ENCODE assay signal across 12 cellular contexts in genomic region chr15:79898369-79898768, GRCh38. TPM values are rescaled to one million over a fixed set of nuclear protein-coding genes. Genes with fewer than 3 reads are reported as not detected.
DNase-seq lines count a peak whose midpoint lies in the region; ATAC-seq, FAIRE-seq and TF ChIP-seq lines count a peak whose summit lies in the region.
"Had no signal": no experiment of that assay in that cellular context is flagged by ENCODE, and none has a peak within 500 bp of the region (broad histone marks: within the 10 kb centered on the region; RNA-seq: fewer than 3 reads in every experiment).

No MANE protein-coding gene starts in this region.

- no peak overlapping the region for H2AFZ ChIP-seq in HepG2 (ENCODE audit: low read length)

- no peak overlapping the region for H3K9ac ChIP-seq in HepG2 (ENCODE audit: insufficient read depth, low read depth, low read length)

- TF ChIP-seq RAD21 in HepG2 (CRISPR knock-in tag; IDR thresholded peaks at IDR 0.05) = no peak

- H3K4me1 ChIP-seq in HepG2 (ENCODE audit: insufficient read depth, low read length) = peaks cover 46% of the 10 kb centered on the region
- H3K4me1 ChIP-seq in upper lobe of left lung = peaks cover 3 to 34% (median 26%) of the 10 kb centered on the region in 4 donors

- H3K4me1 Mint-ChIP-seq in activated naive CD4-positive, alpha-beta T cell treated with anti-CD3 and anti-CD28 coated beads, Interleukin-2, amount 50 U/mL, for 24 hours = peaks cover 39% of the 10 kb centered on the region
- peaks cover 26% of the 10 kb centered on the region for H3K4me1 Mint-ChIP-seq in WTC11

- TF ChIP-seq CTCF in WTC11 (IDR thresholded peaks at IDR 0.05) (no peak), HepG2 (CRISPR knock-in tag; IDR thresholded peaks at IDR 0.05) (no peak), upper lobe of left lung (IDR thresholded peaks at IDR 0.05) (no peak), D721Med (IDR thresholded peaks at IDR 0.05; ENCODE audit: insufficient read depth, missing control alignments) (no peak)

- WGBS in HepG2 (ENCODE audit: low lambda C conversion rate) = 86% methylated on average over 4 of the region's 4 CpGs
- 83 to 85% methylated on average over 4 of the region's 4 CpGs for WGBS in upper lobe of left lung, 2 donors

- intact Hi-C loops in HepG2 (cut with micrococcal nuclease; ENCODE audit: unreplicated experiment) = no loop called here

- H3K27ac ChIP-seq in HepG2 (ENCODE audit: extremely low read length, insufficient read depth, low read length) = peak overlapping the region; percentile 58
- H3K27ac ChIP-seq in upper lobe of left lung = peak overlapping the region; percentile 95 to 99 (median 97)

- no peaks in the 10 kb centered on the region for H3K27me3 Mint-ChIP-seq in activated naive CD4-positive, alpha-beta T cell treated with anti-CD3 and anti-CD28 coated beads, Interleukin-2, amount 50 U/mL, for 24 hours
- H3K27me3 Mint-ChIP-seq in WTC11 (ENCODE audit: low read depth) = no peaks in the 10 kb centered on the region

- no peak for DNase-seq in activated naive CD4-positive, alpha-beta T cell treated with Interleukin-2 at 50 U/mL for 16 hours
- DNase-seq in WTC11 (ENCODE audit: low spot score) (no peak), HepG2 (ENCODE audit: low spot score) (no peak), upper lobe of left lung (no peak), D721Med (ENCODE audit: insufficient read length, low spot score) (no peak), CD1c-positive myeloid dendritic cell (ENCODE audit: extremely low spot score) (no peak), NCI-H446 treated with DMSO at 0.1 percent for 48 hours (lab: John Stamatoyannopoulos, UW) (no peak)
- DNase-seq: GDM1, hippocampal formation, sigmoid colon had no signal

- H3K36me3 Mint-ChIP-seq in activated naive CD4-positive, alpha-beta T cell treated with anti-CD3 and anti-CD28 coated beads, Interleukin-2, amount 50 U/mL, for 24 hours = peaks cover 13% of the 10 kb centered on the region
- peaks cover 6% of the 10 kb centered on the region; the same call in 1 of the 2 replicates for H3K36me3 Mint-ChIP-seq in WTC11

- H3K4me2 ChIP-seq in HepG2 (ENCODE audit: low read depth, low read length) = peak overlapping the region; percentile 15

- H3K4me3 ChIP-seq in HepG2 (replicated peaks in 1 of 3; ENCODE audit: insufficient read depth in 1 of 3, low read depth in 2 of 3, low read length in 3 of 3) (no peak overlapping the region), upper lobe of left lung (no peak overlapping the region)
- H3K4me3 ChIP-seq: sigmoid colon had no signal

- H3K9me3 ChIP-seq in HepG2 (ENCODE audit: low read length) (no peaks in the 10 kb centered on the region), upper lobe of left lung (no peaks in the 10 kb centered on the region)
- H3K9me3 ChIP-seq: sigmoid colon had no signal

- no peak for FAIRE-seq in HepG2 (lab: Jason Lieb, UNC)
- FAIRE-seq in D721Med (lab: Jason Lieb, UNC) = no peak
- FAIRE-seq: urothelium cell line had no signal

- CTCF ChIA-PET in WTC11 (lab: Charles Lee) (interaction anchor here (1.1 to 2.6 kb wide), 2 partner anchors 95 to 275 kb away, joined by 5 to 9 read pairs; no protein-coding TSS in a partner anchor), HepG2 (lab: Yijun Ruan, JAX; ENCODE audit: low intra/inter-chr PET ratio, low total read pairs) (no interaction called here)

- BruUV-seq in HepG2 (replicated peaks; lab: Mats Ljungman, UMichigan) = no TSS peak

- ATAC-seq in WTC11 (no peak), HepG2 (no peak), upper lobe of left lung (ENCODE audit: low FRiP score in 2 of 2) (no peak)

- H3K9me3 Mint-ChIP-seq in activated naive CD4-positive, alpha-beta T cell treated with anti-CD3 and anti-CD28 coated beads, Interleukin-2, amount 50 U/mL, for 24 hours = no peaks in the 10 kb centered on the region
- H3K9me3 Mint-ChIP-seq in WTC11 = no peaks in the 10 kb centered on the region

- H4K20me1 ChIP-seq in HepG2 (ENCODE audit: insufficient read depth, low read length) = no peaks in the 10 kb centered on the region

- H3K27me3 ChIP-seq in HepG2 (ENCODE audit: control insufficient read depth in 1 of 2, insufficient read depth in 2 of 2, low read length in 2 of 2) (no peaks in the 10 kb centered on the region; a peak in 1 of 5 replicates), upper lobe of left lung (no peaks in the 10 kb centered on the region)
- H3K27me3 ChIP-seq: sigmoid colon had no signal

- POLR2A ChIA-PET in WTC11 (lab: Charles Lee) = interaction anchor here (2.9 kb wide), 1 partner anchor 24 kb away, joined by 16 read pairs; no protein-coding TSS in a partner anchor
- POLR2A ChIA-PET in HepG2 (lab: Yijun Ruan, JAX) = interaction anchor here (0.6 to 4.9 kb wide), 3 partner anchors 12 to 50 kb away, joined by 3 to 40 read pairs (median 37); no protein-coding TSS in a partner anchor

- TF ChIP-seq EP300 in HepG2 (IDR thresholded peaks at IDR 0.05; ENCODE audit: low read depth in 2 of 2, low read length in 2 of 2) = no peak
- TF ChIP-seq EP300 in HepG2 (CRISPR knock-in tag; IDR thresholded peaks at IDR 0.05; ENCODE audit: borderline replicate concordance) = no peak
- no peak for TF ChIP-seq EP300 in upper lobe of left lung (IDR thresholded peaks at IDR 0.05)

- peaks cover 28% of the 10 kb centered on the region for H3K79me2 ChIP-seq in HepG2 (ENCODE audit: insufficient read depth, low read length)

- H3K27ac Mint-ChIP-seq in activated naive CD4-positive, alpha-beta T cell treated with anti-CD3 and anti-CD28 coated beads, Interleukin-2, amount 50 U/mL, for 24 hours = no peak overlapping the region
- peak overlapping the region; percentile 78; the same call in 1 of the 2 replicates for H3K27ac Mint-ChIP-seq in WTC11

- TF ChIP-seq POLR2A in HepG2 (IDR thresholded peaks at IDR 0.05; ENCODE audit: insufficient read depth in 1 of 2, low read depth in 2 of 2, low read length in 2 of 2) = no peak
- TF ChIP-seq POLR2A in upper lobe of left lung (IDR thresholded peaks at IDR 0.05) = no peak

- H3K36me3 ChIP-seq in HepG2 (replicated peaks in 1 of 2; ENCODE audit: control insufficient read depth in 1 of 2, insufficient read depth in 2 of 2, low read length in 2 of 2) (no peaks in the 10 kb centered on the region), upper lobe of left lung (no peaks in the 10 kb centered on the region)
- H3K36me3 ChIP-seq: sigmoid colon had no signal

- in situ Hi-C loops in HepG2 (cut with HindIII; ENCODE audit: extremely low pct_ligation_motif_present, low pct_unique_long_range_greater_than_20kb) = loop anchor here (5.0 to 25.0 kb wide), 2 partner anchors 94 to 264 kb away; partner anchors contain the start of gene FAH

- H3K4me3 Mint-ChIP-seq in activated naive CD4-positive, alpha-beta T cell treated with anti-CD3 and anti-CD28 coated beads, Interleukin-2, amount 50 U/mL, for 24 hours = peak overlapping the region; percentile 31
- H3K4me3 Mint-ChIP-seq in WTC11 = no peak overlapping the region

TF ChIP-seq in WTC11, 78 proteins besides CTCF, POLR2A, EP300 and RAD21 (continues in another document):
- no peak for TF ChIP-seq TCF7 (CRISPR knock-in tag; IDR thresholded peaks at IDR 0.05; ENCODE audit: low read depth)

TF ChIP-seq in HepG2, 621 proteins besides CTCF, POLR2A, EP300 and RAD21:
- TF ChIP-seq SOX6 (IDR thresholded peaks at IDR 0.05) (no peak), SOX6 (CRISPR knock-in tag; IDR thresholded peaks at IDR 0.05) (0 out of 2 replicates have a peak, but pooled peaks have one; percentile 7), ZNF441 (CRISPR knock-in tag; IDR thresholded peaks at IDR 0.05; ENCODE audit: borderline replicate concordance) (no peak)

RNA-seq across cellular contexts. Expression of gene MTHFS, which starts 1.6 kb away (rescaled TPM):
- total RNA-seq in WTC11 (2021) (24.8 to 31.0 TPM (median 29.7 TPM) in 3 replicates), HepG2 (2016; rRNA removed; fragmentation: Illumina TruSeq; extraction: Trizol) (37.0 and 52.4 TPM in 2 replicates), upper lobe of left lung (10 to 100 TPM; 15.0 to 60.8 (median 33.8) TPM)
- total RNA-seq in HepG2 (2016; cell fraction: cytosol; rRNA removed; fragmentation: Illumina TruSeq; extraction: Trizol; ENCODE audit: low read depth) = 27.5 and 32.2 TPM in 2 replicates
- total RNA-seq in HepG2 (2016; cell fraction: insoluble cytoplasmic fraction; rRNA removed; fragmentation: Illumina TruSeq; extraction: Trizol) = 35.9 and 52.4 TPM in 2 replicates
- total RNA-seq in HepG2 (2016; cell fraction: membrane; rRNA removed; fragmentation: Illumina TruSeq; extraction: Trizol) = 35.1 and 35.8 TPM in 2 replicates
- total RNA-seq in HepG2 (2016; cell fraction: nucleus; rRNA removed; fragmentation: Illumina TruSeq; extraction: Trizol) = 20.8 and 21.2 TPM in 2 replicates
- 48.7 and 49.7 TPM in 2 replicates for polyA plus RNA-seq in HepG2 (2011; rRNA removed)
- 51.7 and 69.8 TPM in 2 replicates for polyA plus RNA-seq in HepG2 (2011; cell fraction: cytosol; rRNA removed)
- polyA plus RNA-seq in HepG2 (2011; cell fraction: nucleus; rRNA removed) = 17.3 and 18.6 TPM in 2 replicates
- 54.3 and 54.5 TPM in 2 replicates for polyA plus RNA-seq in HepG2 (2012)
- polyA plus RNA-seq in HepG2 (2016; cell fraction: cytosol; fragmentation: Illumina TruSeq; extraction: Trizol; ENCODE audit: low read depth) = 37.9 and 57.9 TPM in 2 replicates
- 97.4 and 99.9 TPM in 2 replicates for polyA plus RNA-seq in HepG2 (2016; cell fraction: insoluble cytoplasmic fraction; fragmentation: Illumina TruSeq; extraction: Trizol; ENCODE audit: low read depth)
- polyA plus RNA-seq in HepG2 (2016; cell fraction: membrane; fragmentation: Illumina TruSeq; extraction: Trizol; ENCODE audit: low read depth) = 50.6 and 54.6 TPM in 2 replicates
- 42.9 and 44.8 TPM in 2 replicates for polyA plus RNA-seq in HepG2 (2016; cell fraction: nucleus; fragmentation: Illumina TruSeq; extraction: Trizol; ENCODE audit: insufficient read depth, low read depth)
- polyA minus RNA-seq in HepG2 (2011; rRNA and poly(A)+ RNA removed; ENCODE audit: low replicate concordance) = 7.5 and 10.8 TPM in 2 replicates
- 17.3 and 20.8 TPM in 2 replicates for polyA minus RNA-seq in HepG2 (2011; cell fraction: cytosol; rRNA and poly(A)+ RNA removed)
- 30.0 and 33.6 TPM in 2 replicates for polyA minus RNA-seq in HepG2 (2011; cell fraction: nucleus; rRNA and poly(A)+ RNA removed)
